8 cellular contexts compared by ENCODE assay signal in genomic region chr14:64549805-64550538, GRCh38. TPM values are rescaled to one million over a fixed set of nuclear protein-coding genes. Genes with fewer than 3 reads are reported as not detected.
A peak's percentile ranks its signal among the peaks of the same experiment; 100 is the strongest.
DNase-seq lines count a peak whose midpoint lies in the region; ATAC-seq and TF ChIP-seq lines count a peak whose summit lies in the region.

Gene PPP1R36, plus strand, starts transcription at chr14:64549961. Its CDS starts 37 bp downstream, at chr14:64549998.

- H3K9me3 ChIP-seq in right atrium auricular region: no peaks in the 10 kb centered on the region

- DNase-seq in SHP77 (lab: John Stamatoyannopoulos, UW): peak; percentile 40 to 78
- DNase-seq in SHP77 treated with DMSO at 0.1 percent for 48 hours (lab: John Stamatoyannopoulos, UW): no peak
- peak; percentile 55 for DNase-seq in NCI-H345 treated with DMSO at 0.1 percent for 48 hours (lab: John Stamatoyannopoulos, UW; ENCODE audit: unreplicated experiment)
- peak; percentile 78 for DNase-seq in activated effector memory CD4-positive, alpha-beta T cell treated with anti-CD3 and anti-CD28 coated beads, Interleukin-2, amount 50 U/mL, for 16 hours
- DNase-seq in right atrium auricular region (ENCODE audit: low spot score): peak; percentile 64
- no peak for DNase-seq in retinal pigment epithelial cell (ENCODE audit: low read depth)
- DNase-seq in NCI-H2196 treated with DMSO at 0.1 percent for 48 hours (lab: John Stamatoyannopoulos, UW; ENCODE audit: unreplicated experiment): no peak

- no peaks in the 10 kb centered on the region for H3K36me3 ChIP-seq in right atrium auricular region

- no peak for ATAC-seq in GM19328 (IDR thresholded peaks at IDR 0.05; ENCODE audit: unreplicated experiment)

- TF ChIP-seq CTCF in right atrium auricular region (IDR thresholded peaks at IDR 0.05) (no peak), retinal pigment epithelial cell (conservative IDR thresholded peaks at IDR 0.05; ENCODE audit: low read depth, low read length) (no peak)

- H3K27me3 ChIP-seq in right atrium auricular region: no peaks in the 10 kb centered on the region

- no peak within 1 kb of the TSS for H3K27ac ChIP-seq in right atrium auricular region

- H3K4me3 ChIP-seq in right atrium auricular region (peak within 1 kb of the TSS; percentile 30 to 47), retinal pigment epithelial cell (ENCODE audit: low read length) (peak within 1 kb of the TSS; percentile 36)

- peaks cover 0 to 14% of the 10 kb centered on the region in 2 donors for H3K4me1 ChIP-seq in right atrium auricular region

RNA-seq across cellular contexts. Expression of gene PPP1R36, which starts in this region (rescaled TPM):
- under 1 TPM in 1 of 2 donors, not detected in 1; 0.31 TPM for total RNA-seq in right atrium auricular region

Comparison
In these comparisons a context has a peak if more than half of its experiments do, and no peak if none do; other contexts are left out.
1. DNase-seq: peak in SHP77 (2 of 2), NCI-H345 treated with DMSO at 0.1 percent for 48 hours (single experiment) and activated effector memory CD4-positive, alpha-beta T cell treated with anti-CD3 and anti-CD28 coated beads, Interleukin-2, amount 50 U/mL, for 16 hours (single experiment); none in SHP77 treated with DMSO at 0.1 percent for 48 hours (single experiment), retinal pigment epithelial cell (single experiment) and NCI-H2196 treated with DMSO at 0.1 percent for 48 hours (single experiment).
2. Peak in DNase-seq and H3K4me3 ChIP-seq in right atrium auricular region; RNA of the gene not detected or under 1 TPM.